In genomic region chr3:29285356-29286070, GRCh38 we compare ENCODE assay signal across 9 cellular contexts. TPM values are rescaled to one million over a fixed set of nuclear protein-coding genes. Genes with fewer than 3 reads are reported as not detected.
DNase-seq lines count a peak whose midpoint lies in the region; ATAC-seq and TF ChIP-seq lines count a peak whose summit lies in the region.
"Had no signal": no experiment of that assay in that cellular context is flagged by ENCODE, and none has a peak within 500 bp of the region (broad histone marks: within the 10 kb centered on the region; RNA-seq: fewer than 3 reads in every experiment).

No MANE protein-coding gene starts in this region.

- H2AFZ ChIP-seq in OCI-LY1 (ENCODE audit: low read length): no peak overlapping the region

- H4K20me1 ChIP-seq in OCI-LY1 (ENCODE audit: insufficient read depth, low read length): no peaks in the 10 kb centered on the region

- no peaks in the 10 kb centered on the region for H3F3A ChIP-seq in OCI-LY1 (ENCODE audit: insufficient read depth, low read length)

- H3K27ac ChIP-seq in OCI-LY1 (ENCODE audit: low read depth, low read length, poor library complexity, severe bottlenecking) (peak overlapping the region; percentile 91), esophagus muscularis mucosa (replicated peaks in 1 of 4) (peak overlapping the region; percentile 52 to 88 (median 73)), ovary (peak overlapping the region; percentile 42 to 79)

- DNase-seq in Caki2 (ENCODE audit: low read depth) (peak; percentile 51), esophagus muscularis mucosa (ENCODE audit: extremely low spot score) (no peak), ovary (peak in 1 of 5 donors; percentile 13), DMS114 treated with DMSO at 0.1 percent for 48 hours (lab: John Stamatoyannopoulos, UW; ENCODE audit: unreplicated experiment) (no peak), HK-2 (ENCODE audit: unreplicated experiment) (no peak)
- DNase-seq: activated CD8-positive, alpha-beta T cell treated with anti-CD3 and anti-CD28 coated beads for 36 hours had no signal

- intact Hi-C loops in esophagus muscularis mucosa (cut with DNase I) (loop anchor here (10.0 kb wide), 2 partner anchors 149 to 249 kb away; no protein-coding TSS in a partner anchor), ovary (cut with DNase I) (loop anchor here in 1 of 4 donors (10.0 kb wide), 2 partner anchors 229 to 479 kb away; no protein-coding TSS in a partner anchor)

- H3K4me3 ChIP-seq in OCI-LY1 (ENCODE audit: low read depth, low read length, poor library complexity, severe bottlenecking): peak overlapping the region; percentile 81
- peak overlapping the region; percentile 63 to 74 (median 66) for H3K4me3 ChIP-seq in esophagus muscularis mucosa
- peak overlapping the region; percentile 28 for H3K4me3 ChIP-seq in ovary

- H3K36me3 ChIP-seq in OCI-LY1 (ENCODE audit: insufficient read depth, low read length) (peaks cover 4% of the 10 kb centered on the region; the same call in 1 of the 2 replicates), esophagus muscularis mucosa (no peaks in the 10 kb centered on the region), ovary (no peaks in the 10 kb centered on the region)

- H3K9me2 ChIP-seq in OCI-LY1 (ENCODE audit: low read depth, low read length): no peaks in the 10 kb centered on the region

- TF ChIP-seq EP300 in esophagus muscularis mucosa (IDR thresholded peaks at IDR 0.05) (no peak), ovary (IDR thresholded peaks at IDR 0.05) (no peak)

- in situ Hi-C loops in Caki2 (cut with HindIII; ENCODE audit: low pct_unique_long_range_greater_than_20kb, low sequenced_read_pairs): no loop called here

- TF ChIP-seq CTCF in OCI-LY1 (IDR thresholded peaks at IDR 0.05; ENCODE audit: low read length) (no peak), esophagus muscularis mucosa (IDR thresholded peaks at IDR 0.05) (no peak), ovary (IDR thresholded peaks at IDR 0.05) (peak in 1 of 3 donors; percentile 15)

- ATAC-seq in HG03135 (IDR thresholded peaks at IDR 0.05; ENCODE audit: unreplicated experiment) (no peak), GM18870 (IDR thresholded peaks at IDR 0.05; ENCODE audit: unreplicated experiment) (no peak)
- ATAC-seq: activated CD8-positive, alpha-beta T cell treated with anti-CD3 and anti-CD28 coated beads for 36 hours had no signal

- peaks cover 63% of the 10 kb centered on the region for H3K4me1 ChIP-seq in OCI-LY1 (ENCODE audit: insufficient read depth, low read length, severe bottlenecking)
- peaks cover 9 to 50% (median 34%) of the 10 kb centered on the region in 4 donors for H3K4me1 ChIP-seq in esophagus muscularis mucosa
- peaks cover 4% of the 10 kb centered on the region for H3K4me1 ChIP-seq in ovary (ENCODE audit: insufficient read depth)

- H3K9me3 ChIP-seq in OCI-LY1 (ENCODE audit: low read length) (no peaks in the 10 kb centered on the region), esophagus muscularis mucosa (no peaks in the 10 kb centered on the region), ovary (no peaks in the 10 kb centered on the region)

- no peaks in the 10 kb centered on the region for H3K27me3 ChIP-seq in OCI-LY1 (ENCODE audit: insufficient read depth, low read length)
- no peaks in the 10 kb centered on the region for H3K27me3 ChIP-seq in esophagus muscularis mucosa
- no peaks in the 10 kb centered on the region for H3K27me3 ChIP-seq in ovary

- H3K79me2 ChIP-seq in OCI-LY1 (ENCODE audit: insufficient read depth, low read length): peaks cover 87% of the 10 kb centered on the region

- 39% methylated on average over 5 of the region's 5 CpGs for WGBS in esophagus muscularis mucosa
- 4 to 5% (median 5%) methylated on average over 5 of the region's 5 CpGs for whole genome bisulfite sequencing in ovary, 3 donors

- no peak for TF ChIP-seq POLR2A in esophagus muscularis mucosa (IDR thresholded peaks at IDR 0.05; ENCODE audit: low read depth)
- no peak for TF ChIP-seq POLR2A in ovary (IDR thresholded peaks at IDR 0.05)

- H3K4me2 ChIP-seq in OCI-LY1 (ENCODE audit: low read length): peak overlapping the region; percentile 74

- peak overlapping the region; percentile 61 for H3K9ac ChIP-seq in OCI-LY1 (ENCODE audit: low read length)

RNA-seq across cellular contexts. Expression of gene RBMS3, which starts 4.6 kb away (rescaled TPM):
- 8.9 and 15.0 TPM in 2 replicates for total RNA-seq in Caki2 (2014; rRNA removed; shearing (Covaris generic); ENCODE audit: low replicate concordance)
- 10 to 100 TPM; 53.0 to 81.5 (median 61.2) TPM for total RNA-seq in esophagus muscularis mucosa
- 10 to 100 TPM; 41.7 to 79.2 (median 67.2) TPM for total RNA-seq in ovary
- polyA plus RNA-seq in ovary: 10 to 100 TPM; 11.6 to 17.1 TPM

Comparison
In these comparisons a context has a peak if more than half of its experiments do, and no peak if none do; other contexts are left out.
1. H3K4me3 ChIP-seq: peak in every context shown above with its lines; median percentile 81 in OCI-LY1; 66 in esophagus muscularis mucosa; 28 in ovary.